In the genomic region with DNA sequence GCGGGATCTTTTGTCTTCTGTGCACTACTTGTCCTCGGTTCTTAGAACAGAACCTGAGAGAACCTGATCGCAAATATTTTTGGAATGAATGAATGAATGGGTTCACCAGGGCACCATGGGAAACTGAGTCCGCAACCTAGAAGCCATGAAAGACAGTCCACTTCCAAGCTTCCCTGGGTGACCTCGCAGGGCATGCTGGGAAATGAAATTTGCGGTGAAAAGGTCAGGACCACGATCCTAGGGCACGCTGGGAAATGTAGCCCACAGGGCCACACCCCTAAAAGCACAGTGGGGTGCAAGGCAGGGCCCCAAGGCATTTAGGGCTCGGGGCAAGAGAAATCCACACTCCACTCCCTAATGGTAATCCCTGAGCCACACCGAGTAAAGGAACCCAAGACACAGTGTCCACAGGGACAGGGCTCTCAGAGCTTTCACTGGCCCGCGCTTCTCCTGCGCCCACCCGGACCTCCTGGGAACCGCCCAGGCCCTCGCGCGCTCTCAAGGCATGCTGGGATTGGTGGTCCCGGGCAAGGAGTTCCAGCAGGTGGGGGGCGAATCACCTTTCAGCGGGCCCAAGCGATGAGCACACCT, we compare ENCODE assay signal across 1 cellular context.
TF ChIP-seq lines count a peak whose summit lies in the region.

No MANE protein-coding gene starts in this region.

TF ChIP-seq in GM12878, 131 proteins besides CTCF, POLR2A, EP300 and RAD21:
- TF ChIP-seq NR2F1 (conservative IDR thresholded peaks at IDR 0.05), result peak; percentile 69; the same call in 1 of the 2 replicates
- TF ChIP-seq MTA3 (IDR thresholded peaks at IDR 0.05; ENCODE audit: borderline replicate concordance, low read length), result no peak
- TF ChIP-seq SMC3 (IDR thresholded peaks at IDR 0.05; ENCODE audit: borderline replicate concordance, low read length), result no peak
- no peak for TF ChIP-seq ZNF384 (IDR thresholded peaks at IDR 0.05; ENCODE audit: borderline replicate concordance, low read depth, low read length)
- TF ChIP-seq CEBPB (IDR thresholded peaks at IDR 0.05; ENCODE audit: borderline replicate concordance in 1 of 2, low read depth in 2 of 2, low read length in 2 of 2), result no peak
- TF ChIP-seq IKZF1 (conservative IDR thresholded peaks at IDR 0.05), result peak; percentile 16; the same call in 1 of the 2 replicates
- TF ChIP-seq YY1 (IDR thresholded peaks at IDR 0.05; ENCODE audit: low read depth, low read length), result 0 out of 2 replicates have a peak, but pooled peaks have one; percentile 36
- TF ChIP-seq, protein P1, sequence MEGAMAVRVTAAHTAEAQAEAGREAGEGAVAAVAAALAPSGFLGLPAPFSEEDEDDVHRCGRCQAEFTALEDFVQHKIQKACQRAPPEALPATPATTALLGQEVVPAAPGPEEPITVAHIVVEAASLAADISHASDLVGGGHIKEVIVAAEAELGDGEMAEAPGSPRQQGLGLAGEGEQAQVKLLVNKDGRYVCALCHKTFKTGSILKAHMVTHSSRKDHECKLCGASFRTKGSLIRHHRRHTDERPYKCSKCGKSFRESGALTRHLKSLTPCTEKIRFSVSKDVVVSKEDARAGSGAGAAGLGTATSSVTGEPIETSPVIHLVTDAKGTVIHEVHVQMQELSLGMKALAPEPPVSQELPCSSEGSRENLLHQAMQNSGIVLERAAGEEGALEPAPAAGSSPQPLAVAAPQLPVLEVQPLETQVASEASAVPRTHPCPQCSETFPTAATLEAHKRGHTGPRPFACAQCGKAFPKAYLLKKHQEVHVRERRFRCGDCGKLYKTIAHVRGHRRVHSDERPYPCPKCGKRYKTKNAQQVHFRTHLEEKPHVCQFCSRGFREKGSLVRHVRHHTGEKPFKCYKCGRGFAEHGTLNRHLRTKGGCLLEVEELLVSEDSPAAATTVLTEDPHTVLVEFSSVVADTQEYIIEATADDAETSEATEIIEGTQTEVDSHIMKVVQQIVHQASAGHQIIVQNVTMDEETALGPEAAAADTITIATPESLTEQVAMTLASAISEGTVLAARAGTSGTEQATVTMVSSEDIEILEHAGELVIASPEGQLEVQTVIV (IDR thresholded peaks at IDR 0.05; ENCODE audit: borderline replicate concordance, partially characterized antibody), result no peak
- no peak for TF ChIP-seq PAX5 (IDR thresholded peaks at IDR 0.05; ENCODE audit: borderline replicate concordance, low read depth, low read length)
- TF ChIP-seq HCFC1 (IDR thresholded peaks at IDR 0.05; ENCODE audit: low read length), result peak; percentile 36
- TF ChIP-seq HDGF (IDR thresholded peaks at IDR 0.05), result no peak
- TF ChIP-seq ZNF24 (IDR thresholded peaks at IDR 0.05), result peak; percentile 94
- TF ChIP-seq HDAC6 (IDR thresholded peaks at IDR 0.05; ENCODE audit: unreplicated experiment), result no peak
- TF ChIP-seq, protein P2, sequence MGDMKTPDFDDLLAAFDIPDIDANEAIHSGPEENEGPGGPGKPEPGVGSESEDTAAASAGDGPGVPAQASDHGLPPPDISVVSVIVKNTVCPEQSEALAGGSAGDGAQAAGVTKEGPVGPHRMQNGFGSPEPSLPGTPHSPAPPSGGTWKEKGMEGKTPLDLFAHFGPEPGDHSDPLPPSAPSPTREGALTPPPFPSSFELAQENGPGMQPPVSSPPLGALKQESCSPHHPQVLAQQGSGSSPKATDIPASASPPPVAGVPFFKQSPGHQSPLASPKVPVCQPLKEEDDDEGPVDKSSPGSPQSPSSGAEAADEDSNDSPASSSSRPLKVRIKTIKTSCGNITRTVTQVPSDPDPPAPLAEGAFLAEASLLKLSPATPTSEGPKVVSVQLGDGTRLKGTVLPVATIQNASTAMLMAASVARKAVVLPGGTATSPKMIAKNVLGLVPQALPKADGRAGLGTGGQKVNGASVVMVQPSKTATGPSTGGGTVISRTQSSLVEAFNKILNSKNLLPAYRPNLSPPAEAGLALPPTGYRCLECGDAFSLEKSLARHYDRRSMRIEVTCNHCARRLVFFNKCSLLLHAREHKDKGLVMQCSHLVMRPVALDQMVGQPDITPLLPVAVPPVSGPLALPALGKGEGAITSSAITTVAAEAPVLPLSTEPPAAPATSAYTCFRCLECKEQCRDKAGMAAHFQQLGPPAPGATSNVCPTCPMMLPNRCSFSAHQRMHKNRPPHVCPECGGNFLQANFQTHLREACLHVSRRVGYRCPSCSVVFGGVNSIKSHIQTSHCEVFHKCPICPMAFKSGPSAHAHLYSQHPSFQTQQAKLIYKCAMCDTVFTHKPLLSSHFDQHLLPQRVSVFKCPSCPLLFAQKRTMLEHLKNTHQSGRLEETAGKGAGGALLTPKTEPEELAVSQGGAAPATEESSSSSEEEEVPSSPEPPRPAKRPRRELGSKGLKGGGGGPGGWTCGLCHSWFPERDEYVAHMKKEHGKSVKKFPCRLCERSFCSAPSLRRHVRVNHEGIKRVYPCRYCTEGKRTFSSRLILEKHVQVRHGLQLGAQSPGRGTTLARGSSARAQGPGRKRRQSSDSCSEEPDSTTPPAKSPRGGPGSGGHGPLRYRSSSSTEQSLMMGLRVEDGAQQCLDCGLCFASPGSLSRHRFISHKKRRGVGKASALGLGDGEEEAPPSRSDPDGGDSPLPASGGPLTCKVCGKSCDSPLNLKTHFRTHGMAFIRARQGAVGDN (IDR thresholded peaks at IDR 0.05), result 0 out of 2 replicates have a peak, but pooled peaks have one; percentile 25
- peak; percentile 65 for TF ChIP-seq NR2C1 (IDR thresholded peaks at IDR 0.05)
- no peak for TF ChIP-seq PAX8 (IDR thresholded peaks at IDR 0.05)
- peak; percentile 62 for TF ChIP-seq RUNX3 (IDR thresholded peaks at IDR 0.05; ENCODE audit: low read length)
